In the genomic region with DNA sequence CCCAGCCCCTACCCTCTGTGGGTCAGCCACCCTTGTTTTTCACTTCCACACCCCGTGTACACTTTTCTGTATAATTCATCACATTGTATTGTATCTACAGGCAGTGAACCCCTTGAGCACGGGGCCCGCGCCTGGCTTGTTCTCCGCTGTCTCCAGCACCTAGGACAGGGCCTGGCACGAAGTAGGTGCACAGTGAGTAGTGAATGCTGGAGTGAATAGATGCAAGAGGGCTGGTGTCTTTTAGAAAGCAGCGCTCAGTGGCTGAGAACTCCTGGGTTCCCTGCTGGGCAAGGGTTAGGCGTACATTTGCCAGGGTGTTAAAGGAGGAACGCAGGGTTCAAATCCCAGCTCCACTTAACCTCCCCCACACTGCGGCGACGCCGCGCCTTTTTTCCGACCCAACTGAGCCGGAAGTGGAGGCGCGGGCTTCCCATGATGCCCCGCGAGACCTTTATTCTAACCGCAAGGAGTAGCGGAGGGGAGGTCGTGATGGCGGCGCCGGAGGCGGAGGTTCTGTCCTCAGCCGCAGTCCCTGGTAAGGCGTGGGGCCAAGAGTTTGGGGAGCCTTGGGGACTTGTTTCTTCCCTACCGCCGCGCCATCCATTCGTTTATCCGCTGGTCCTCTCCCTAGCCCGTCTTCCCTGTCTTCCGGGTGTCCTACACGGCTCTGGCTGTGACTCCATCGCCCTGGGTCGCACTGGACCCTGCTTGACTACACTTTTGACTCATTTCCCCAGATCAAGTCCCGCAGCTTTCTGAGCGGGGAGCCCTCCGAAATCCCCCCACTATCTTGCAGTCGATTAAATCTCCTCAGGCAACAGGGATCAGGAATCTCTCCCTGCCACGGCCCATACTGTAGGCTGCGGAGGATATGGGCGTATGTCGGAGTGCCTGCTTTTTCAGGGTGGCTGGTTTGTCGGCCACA, we compare ENCODE assay signal across 8 cellular contexts. TPM values are rescaled to one million over a fixed set of nuclear protein-coding genes. Genes with fewer than 3 reads are reported as not detected.
A peak's percentile ranks its signal among the peaks of the same experiment; 100 is the strongest.
DNase-seq lines count a peak whose midpoint lies in the region; ATAC-seq and TF ChIP-seq lines count a peak whose summit lies in the region.

A gene with protein sequence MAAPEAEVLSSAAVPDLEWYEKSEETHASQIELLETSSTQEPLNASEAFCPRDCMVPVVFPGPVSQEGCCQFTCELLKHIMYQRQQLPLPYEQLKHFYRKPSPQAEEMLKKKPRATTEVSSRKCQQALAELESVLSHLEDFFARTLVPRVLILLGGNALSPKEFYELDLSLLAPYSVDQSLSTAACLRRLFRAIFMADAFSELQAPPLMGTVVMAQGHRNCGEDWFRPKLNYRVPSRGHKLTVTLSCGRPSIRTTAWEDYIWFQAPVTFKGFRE (plus strand): TSS at position 454 of the 925 bp plus-strand sequence. CDS start 36 bp downstream, at position 490.

- H3K4me2 ChIP-seq in KMS-11: peak within 1 kb of the TSS; percentile 92

- H2AFZ ChIP-seq in KMS-11 (ENCODE audit: low read depth): peak within 1 kb of the TSS; percentile 96

- no peak for TF ChIP-seq CTCF in KMS-11 (conservative IDR thresholded peaks at IDR 0.05; ENCODE audit: low read depth, low read length)
- no peak for TF ChIP-seq CTCF in Panc1 (IDR thresholded peaks at IDR 0.05)

- intact Hi-C loops in Panc1 (cut with micrococcal nuclease; ENCODE audit: unreplicated experiment): no loop called here

- H4K20me1 ChIP-seq in KMS-11 (ENCODE audit: insufficient read depth): no peaks in the 10 kb centered on the region

- H3K27ac ChIP-seq in KMS-11 (peak within 1 kb of the TSS; percentile 50; the same call in 1 of the 2 replicates), Panc1 (ENCODE audit: low read length) (peak within 1 kb of the TSS; percentile 95)

- in situ Hi-C loops in Panc1 (cut with HindIII; ENCODE audit: low pct_unique_long_range_greater_than_20kb, low sequenced_read_pairs): no loop called here

- peaks cover 35% of the 10 kb centered on the region for H3K79me2 ChIP-seq in KMS-11 (ENCODE audit: insufficient read depth, low read depth)

- peak; percentile 83 for DNase-seq in DMS114 treated with DMSO at 0.1 percent for 48 hours (lab: John Stamatoyannopoulos, UW; ENCODE audit: unreplicated experiment)
- DNase-seq in Panc1 (ENCODE audit: low read depth, low spot score): no peak
- peak; percentile 86 for DNase-seq in activated T-cell treated with anti-CD3 and anti-CD28 coated beads, Interleukin-2, amount 50 U/mL, for 1 hour
- peak; percentile 86 to 88 for DNase-seq in erythroblast (lab: John Stamatoyannopoulos, UW)
- DNase-seq in stimulated activated CD8-positive, alpha-beta memory T cell treated with anti-CD3 and anti-CD28 coated beads, Interleukin-4, amount 100 ng/mL, for 48 hours: peak; percentile 93

- H3K9ac ChIP-seq in KMS-11: peak within 1 kb of the TSS; percentile 75
- H3K9ac ChIP-seq in mucosa of stomach (ENCODE audit: low read length): peak within 1 kb of the TSS; percentile 92

- H3K9me3 ChIP-seq in Panc1 (ENCODE audit: control insufficient read depth, insufficient read depth, low read depth, low read length) (no peaks in the 10 kb centered on the region), mucosa of stomach (ENCODE audit: control insufficient read depth, low read length) (no peaks in the 10 kb centered on the region)

- no peaks in the 10 kb centered on the region for H3K27me3 ChIP-seq in KMS-11 (ENCODE audit: insufficient read depth, low read depth)
- H3K27me3 ChIP-seq in Panc1 (ENCODE audit: control insufficient read depth, insufficient read depth, low read length): no peaks in the 10 kb centered on the region
- no peaks in the 10 kb centered on the region for H3K27me3 ChIP-seq in mucosa of stomach (ENCODE audit: control insufficient read depth, insufficient read depth, low read length)

- POLR2A ChIA-PET in Panc1 (lab: Charles Lee): interaction anchor here (0.5 kb wide), 2 partner anchors 58 to 69 kb away, joined by 4 read pairs; no protein-coding TSS in a partner anchor

- ATAC-seq in GM21619 (IDR thresholded peaks at IDR 0.05; ENCODE audit: unreplicated experiment) (peak; percentile 81), Panc1 (peak; percentile 95)

- TF ChIP-seq POLR2A in erythroblast (IDR thresholded peaks at IDR 0.05; ENCODE audit: low read length): peak; percentile 96

- CTCF ChIA-PET in Panc1 (lab: Charles Lee): no interaction called here

- H3K36me3 ChIP-seq in KMS-11 (ENCODE audit: insufficient read depth) (peaks cover 12% of the 10 kb centered on the region; the same call in 1 of the 2 replicates), Panc1 (ENCODE audit: control insufficient read depth, insufficient read depth, low read length) (peaks cover 6% of the 10 kb centered on the region), mucosa of stomach (ENCODE audit: control insufficient read depth, insufficient read depth, low read length) (peaks cover 7% of the 10 kb centered on the region)

- H3K4me3 ChIP-seq in KMS-11 (IDR thresholded peaks at IDR 0.05; ENCODE audit: insufficient read depth, low read depth, low read length) (no peak within 1 kb of the TSS), Panc1 (ENCODE audit: low read depth in 2 of 2, low read length in 2 of 2) (peak within 1 kb of the TSS; percentile 84 to 86), mucosa of stomach (ENCODE audit: low read length) (peak within 1 kb of the TSS; percentile 81)

- BruUV-seq in Panc1 (replicated peaks; lab: Mats Ljungman, UMichigan): no TSS peak

- H3K4me1 ChIP-seq in KMS-11 (ENCODE audit: low read depth, poor library complexity, severe bottlenecking) (peaks cover 40% of the 10 kb centered on the region), Panc1 (ENCODE audit: control insufficient read depth, insufficient read depth, low read length) (peaks cover 13% of the 10 kb centered on the region), mucosa of stomach (ENCODE audit: control insufficient read depth, insufficient read depth, low read length) (peaks cover 35% of the 10 kb centered on the region)

RNA-seq across cellular contexts. Expression of the gene that starts here (rescaled TPM):
- 44.2 TPM for total RNA-seq in Panc1 (2021; ENCODE audit: unreplicated experiment)
- 33.2 TPM for polyA plus RNA-seq in Panc1 (2012; ENCODE audit: insufficient read length)
